Comparison of ENCODE assay signal across 29 cellular contexts in the genomic region with DNA sequence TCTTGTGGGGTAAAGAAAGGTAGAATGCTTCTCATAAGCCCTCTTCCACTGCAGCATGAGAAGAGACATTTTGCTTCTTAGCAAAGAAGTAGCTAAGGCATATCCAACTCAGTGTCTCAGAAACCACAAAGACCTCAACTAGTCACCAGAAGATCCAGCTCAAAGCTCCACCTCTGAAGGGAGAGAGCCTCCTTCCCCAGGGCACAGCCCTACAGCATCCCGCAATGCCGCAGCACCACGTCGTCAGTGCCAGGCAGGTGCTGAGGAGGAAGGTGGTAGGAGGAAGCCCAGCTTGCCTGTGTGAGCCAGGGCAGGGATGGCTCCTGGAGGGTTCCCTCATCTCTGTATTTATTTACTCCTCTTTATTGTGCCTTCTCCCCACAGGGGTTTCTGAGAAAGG.
A peak's percentile ranks its signal among the peaks of the same experiment; 100 is the strongest.
DNase-seq lines count a peak whose midpoint lies in the region; ATAC-seq and TF ChIP-seq lines count a peak whose summit lies in the region.
"Had no signal": no experiment of that assay in that cellular context is flagged by ENCODE, and none has a peak within 500 bp of the region (broad histone marks: within the 10 kb centered on the region; RNA-seq: fewer than 3 reads in every experiment).

No MANE protein-coding gene starts in this region.

- no peak for TF ChIP-seq EP300 in esophagus muscularis mucosa (IDR thresholded peaks at IDR 0.05)

- TF ChIP-seq CTCF in NB4 (IDR thresholded peaks at IDR 0.05; ENCODE audit: low read depth, low read length) (no peak), esophagus muscularis mucosa (IDR thresholded peaks at IDR 0.05) (no peak), lower leg skin (IDR thresholded peaks at IDR 0.05) (no peak)

- WGBS in esophagus muscularis mucosa = 91% methylated on average over 4 of the region's 4 CpGs
- WGBS in lower leg skin, 2 donors = 82 to 95% methylated on average over 4 of the region's 4 CpGs

- no peak overlapping the region for H3K4me3 Mint-ChIP-seq in stimulated activated naive CD8-positive, alpha-beta T cell treated with anti-CD3 and anti-CD28 coated beads, Interleukin-15, amount 100 ng/mL, for 72 hours
- H3K4me3 Mint-ChIP-seq: activated T-helper 17 cell treated with anti-CD3 and anti-CD28 coated beads, Interleukin-2, amount 50 U/mL, for 72 hours; effector memory CD8-positive, alpha-beta T cell had no signal

- TF ChIP-seq POLR2A in NB4 (IDR thresholded peaks at IDR 0.05; ENCODE audit: extremely low read depth, insufficient read length) (no peak), esophagus muscularis mucosa (IDR thresholded peaks at IDR 0.05; ENCODE audit: low read depth) (no peak), lower leg skin (IDR thresholded peaks at IDR 0.05) (no peak)

- peak; percentile 62 for ATAC-seq in stimulated activated naive CD8-positive, alpha-beta T cell treated with anti-CD3 and anti-CD28 coated beads, Interleukin-15, amount 100 ng/mL, for 72 hours
- no peak for ATAC-seq in stimulated activated naive CD8-positive, alpha-beta T cell treated with anti-CD3 and anti-CD28 coated beads, Interleukin-15, Interleukin-2, amounts not matched to agents 100 U/mL and 50 U/mL, for 24 hours
- ATAC-seq in GM21360 (IDR thresholded peaks at IDR 0.05; ENCODE audit: unreplicated experiment) = no peak
- ATAC-seq: activated T-helper 17 cell treated with anti-CD3 and anti-CD28 coated beads, Interleukin-2, amount 50 U/mL, for 72 hours; effector memory CD8-positive, alpha-beta T cell; left lobe of liver; upper lobe of right lung had no signal

- no peaks in the 10 kb centered on the region for H3K36me3 ChIP-seq in esophagus muscularis mucosa
- H3K36me3 ChIP-seq: ascending aorta, prostate gland, upper lobe of right lung had no signal

- peaks cover 50% of the 10 kb centered on the region for H3K4me1 Mint-ChIP-seq in stimulated activated naive CD8-positive, alpha-beta T cell treated with anti-CD3 and anti-CD28 coated beads, Interleukin-15, amount 100 ng/mL, for 72 hours
- H3K4me1 Mint-ChIP-seq: activated T-helper 17 cell treated with anti-CD3 and anti-CD28 coated beads, Interleukin-2, amount 50 U/mL, for 72 hours had no signal

- H3K4me3 ChIP-seq in NB4 (ENCODE audit: low read depth, low read length) (peak overlapping the region; percentile 21), esophagus muscularis mucosa (no peak overlapping the region), lower leg skin (ENCODE audit: low read depth, poor library complexity, severe bottlenecking) (no peak overlapping the region)
- H3K4me3 ChIP-seq: ascending aorta, prostate gland, upper lobe of right lung had no signal

- H3K27ac ChIP-seq in esophagus muscularis mucosa (replicated peaks in 1 of 4) = no peak overlapping the region
- H3K27ac ChIP-seq: prostate gland, RWPE1, upper lobe of right lung had no signal

- no peak overlapping the region for H3K27ac Mint-ChIP-seq in stimulated activated naive CD8-positive, alpha-beta T cell treated with anti-CD3 and anti-CD28 coated beads, Interleukin-15, amount 100 ng/mL, for 72 hours
- H3K27ac Mint-ChIP-seq: activated naive CD4-positive, alpha-beta T cell treated with anti-CD3 and anti-CD28 coated beads, Interleukin-2, amount 50 U/mL, for 72 hours; activated T-helper 17 cell treated with anti-CD3 and anti-CD28 coated beads, Interleukin-2, amount 50 U/mL, for 72 hours; effector memory CD8-positive, alpha-beta T cell had no signal

- no peaks in the 10 kb centered on the region for H3K27me3 ChIP-seq in esophagus muscularis mucosa
- H3K27me3 ChIP-seq: ascending aorta, upper lobe of right lung had no signal

- peaks cover 0 to 16% of the 10 kb centered on the region in 2 donors for H3K9me3 Mint-ChIP-seq in stimulated activated naive CD8-positive, alpha-beta T cell treated with anti-CD3 and anti-CD28 coated beads, Interleukin-15, amount 100 ng/mL, for 72 hours
- H3K9me3 Mint-ChIP-seq: effector memory CD8-positive, alpha-beta T cell had no signal

- DNase-seq in stimulated activated naive CD8-positive, alpha-beta T cell treated with anti-CD3 and anti-CD28 coated beads, Interleukin-15, amount 100 ng/mL, for 72 hours = no peak
- no peak for DNase-seq in stimulated activated naive CD8-positive, alpha-beta T cell treated with anti-CD3 and anti-CD28 coated beads, Interleukin-15, Interleukin-2, amounts not matched to agents 100 U/mL and 50 U/mL, for 24 hours
- DNase-seq in NB4 (ENCODE audit: low read depth) (peak; percentile 91), esophagus muscularis mucosa (ENCODE audit: extremely low spot score) (peak; percentile 53), DMS 273 (lab: John Stamatoyannopoulos, UW; ENCODE audit: unreplicated experiment) (no peak), lower leg skin (ENCODE audit: low spot score in 2 of 2) (no peak)
- DNase-seq: activated CD4-positive, alpha-beta T cell treated with anti-CD3 and anti-CD28 coated beads for 1 hour; C1 segment of cervical spinal cord; Caco-2; caudate nucleus; effector memory CD8-positive, alpha-beta T cell; HCEC 1CT; NCI-H1105; NCI-H187; NCI-H446 treated with DMSO at 0.1 percent for 48 hours; NCI-H774; nucleus accumbens; SK-N-SH; stimulated activated CD4-positive, alpha-beta T cell treated with anti-CD3 and anti-CD28 coated beads, Interleukin-4, amount 100 ng/mL, for 24 hours; substantia nigra; T-helper 2 cell; upper lobe of right lung had no signal

- intact Hi-C loops in esophagus muscularis mucosa (cut with DNase I) (no loop called here), lower leg skin (cut with DNase I; ENCODE audit: low total_unique reads) (no loop called here)

- H3K27me3 Mint-ChIP-seq in stimulated activated naive CD8-positive, alpha-beta T cell treated with anti-CD3 and anti-CD28 coated beads, Interleukin-15, amount 100 ng/mL, for 72 hours = no peaks in the 10 kb centered on the region

- H3K4me1 ChIP-seq in esophagus muscularis mucosa = peaks cover 7 to 19% (median 12%) of the 10 kb centered on the region in 4 donors
- H3K4me1 ChIP-seq: Caco-2, prostate gland, upper lobe of right lung had no signal

- H3K9me3 ChIP-seq in esophagus muscularis mucosa = peaks cover 0 to 20% (median 16%) of the 10 kb centered on the region in 4 donors
- H3K9me3 ChIP-seq: Caco-2, prostate gland, SK-N-SH, upper lobe of right lung had no signal

Comparison
In these comparisons a context has a peak if more than half of its experiments do, and no peak if none do; other contexts are left out.
1. DNase-seq: peak in NB4 (single experiment) and esophagus muscularis mucosa (single experiment); none in stimulated activated naive CD8-positive, alpha-beta T cell treated with anti-CD3 and anti-CD28 coated beads, Interleukin-15, amount 100 ng/mL, for 72 hours (0 of 2), stimulated activated naive CD8-positive, alpha-beta T cell treated with anti-CD3 and anti-CD28 coated beads, Interleukin-15, Interleukin-2, amounts not matched to agents 100 U/mL and 50 U/mL, for 24 hours (single experiment), DMS 273 (single experiment) and lower leg skin (0 of 2).